ENCODE assay signal across 9 cellular contexts in the genomic region with DNA sequence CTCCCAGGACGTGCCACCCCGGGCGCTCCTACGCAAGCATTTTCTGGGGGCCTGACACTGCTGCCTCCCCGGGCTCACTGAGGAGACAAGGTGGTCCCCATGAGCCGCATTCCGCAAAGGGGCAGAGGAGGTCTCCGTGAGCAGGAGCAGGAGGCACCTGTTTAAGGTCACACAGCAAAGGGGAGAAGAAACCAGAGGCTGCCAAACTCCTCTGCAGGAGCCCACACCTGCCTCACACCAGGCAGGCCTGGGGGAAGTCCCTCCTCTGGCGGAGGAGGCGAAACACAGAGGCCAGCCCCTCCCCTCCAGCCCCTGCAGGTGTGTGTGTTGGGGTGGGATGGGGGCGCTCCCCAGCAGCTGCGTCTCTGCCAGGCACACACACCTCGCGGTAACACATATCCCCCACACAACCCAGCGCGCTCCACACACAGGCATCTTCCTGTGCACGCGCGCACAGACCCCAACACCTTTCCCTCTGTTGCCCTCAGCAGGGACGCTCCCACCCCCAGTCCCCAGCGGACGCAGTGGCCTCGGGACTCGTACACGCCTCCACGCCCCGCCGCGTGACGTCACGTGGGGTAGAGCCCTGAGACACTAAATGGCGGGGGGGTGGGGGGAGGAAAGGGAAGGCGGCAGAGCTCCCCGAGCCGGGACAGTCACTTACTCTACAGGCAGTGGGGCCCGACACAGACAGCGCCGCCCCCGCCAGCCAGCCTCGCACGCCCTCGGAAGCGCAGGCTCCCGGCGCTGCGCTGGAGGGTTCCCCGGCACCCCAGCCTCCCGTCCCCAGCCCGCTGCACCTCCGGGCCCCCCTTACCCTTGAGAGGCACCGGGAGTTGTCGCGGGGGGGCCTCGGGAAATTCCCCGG. TPM values are rescaled to one million over a fixed set of nuclear protein-coding genes. Genes with fewer than 3 reads are reported as not detected.
DNase-seq lines count a peak whose midpoint lies in the region; ATAC-seq and TF ChIP-seq lines count a peak whose summit lies in the region.
"Had no signal": no experiment of that assay in that cellular context is flagged by ENCODE, and none has a peak within 500 bp of the region (broad histone marks: within the 10 kb centered on the region; RNA-seq: fewer than 3 reads in every experiment).

No MANE protein-coding gene starts in this region.

- peaks cover 43% of the 10 kb centered on the region for H3K4me1 Mint-ChIP-seq in activated naive CD8-positive, alpha-beta T cell treated with anti-CD3 and anti-CD28 coated beads for 36 hours
- peaks cover 54 to 65% (median 63%) of the 10 kb centered on the region in 3 donors for H3K4me1 Mint-ChIP-seq in naive B cell

- peak overlapping the region; percentile 69 for H3K27ac Mint-ChIP-seq in activated naive CD8-positive, alpha-beta T cell treated with anti-CD3 and anti-CD28 coated beads for 36 hours
- peak overlapping the region; percentile 96 to 99 (median 99) for H3K27ac Mint-ChIP-seq in naive B cell

- no peaks in the 10 kb centered on the region for H3K9me3 Mint-ChIP-seq in activated naive CD8-positive, alpha-beta T cell treated with anti-CD3 and anti-CD28 coated beads for 36 hours
- no peaks in the 10 kb centered on the region for H3K9me3 Mint-ChIP-seq in naive B cell

- peak overlapping the region; percentile 40 for H3K4me3 ChIP-seq in thymus (ENCODE audit: low read length)

- peaks cover 3% of the 10 kb centered on the region for H3K36me3 Mint-ChIP-seq in activated naive CD8-positive, alpha-beta T cell treated with anti-CD3 and anti-CD28 coated beads for 36 hours
- H3K36me3 Mint-ChIP-seq in naive B cell = no peaks in the 10 kb centered on the region

- peaks cover 10% of the 10 kb centered on the region for H3K4me1 ChIP-seq in thymus (ENCODE audit: control insufficient read depth, insufficient read depth, low read length)

- 3% methylated on average over 54 of the region's 55 CpGs for WGBS in thymus

- H3K27ac ChIP-seq in thymus (ENCODE audit: low read depth) = peak overlapping the region; percentile 10

- peak; percentile 47 for ATAC-seq in HG02970 (IDR thresholded peaks at IDR 0.05; ENCODE audit: low FRiP score, unreplicated experiment)
- peak; percentile 75 to 78 for ATAC-seq in naive B cell (ENCODE audit: low read depth in 2 of 2)

- H3K27me3 Mint-ChIP-seq in activated naive CD8-positive, alpha-beta T cell treated with anti-CD3 and anti-CD28 coated beads for 36 hours = peaks cover 26% of the 10 kb centered on the region
- peaks cover 0 to 9% (median 8%) of the 10 kb centered on the region in 3 donors for H3K27me3 Mint-ChIP-seq in naive B cell

- TF ChIP-seq POLR2A in Raji (IDR thresholded peaks at IDR 0.05; ENCODE audit: insufficient read depth, low read depth, low read length) = peak; percentile 86

- peak overlapping the region; percentile 79 for H3K4me3 Mint-ChIP-seq in activated naive CD8-positive, alpha-beta T cell treated with anti-CD3 and anti-CD28 coated beads for 36 hours
- H3K4me3 Mint-ChIP-seq in naive B cell = peak overlapping the region; percentile 82 to 94 (median 92)

- H3K36me3 ChIP-seq in thymus (ENCODE audit: control insufficient read depth, insufficient read depth) = no peaks in the 10 kb centered on the region

- H3K9me3 ChIP-seq in thymus (ENCODE audit: control insufficient read depth) = no peaks in the 10 kb centered on the region

- H3K27me3 ChIP-seq in thymus (ENCODE audit: control insufficient read depth, insufficient read depth) = peaks cover 60% of the 10 kb centered on the region

- peak; percentile 36 for DNase-seq in NCI-H2107 treated with DMSO at 0.1 percent for 48 hours (lab: John Stamatoyannopoulos, UW; ENCODE audit: unreplicated experiment)
- DNase-seq in NCI-H2107 (lab: John Stamatoyannopoulos, UW) = no peak
- peak; percentile 75 for DNase-seq in activated naive CD8-positive, alpha-beta T cell treated with anti-CD3 and anti-CD28 coated beads for 36 hours
- DNase-seq in naive B cell = peak; percentile 95
- DNase-seq in cortex of kidney (lab: John Stamatoyannopoulos, UW) = no peak

RNA-seq across cellular contexts. Expression of a gene that starts 0.5 kb away (rescaled TPM):
- 1 to 10 TPM; 6.8 to 7.1 TPM for total RNA-seq in activated naive CD8-positive, alpha-beta T cell treated with anti-CD3 and anti-CD28 coated beads for 36 hours
- 10 to 100 TPM in 3 of 6 donors, 1 to 10 TPM in 3; 6.4 to 23.9 (median 10.7) TPM for polyA plus RNA-seq in naive B cell (ENCODE audit: low read depth in 6 of 6)
- polyA plus RNA-seq in thymus = 1.5 TPM
- total RNA-seq: fibroblast of lung had no signal
- polyA plus RNA-seq: fibroblast of lung had no signal

RNA-seq across cellular contexts. Expression of a gene that starts 20.5 kb away (rescaled TPM):
- total RNA-seq in activated naive CD8-positive, alpha-beta T cell treated with anti-CD3 and anti-CD28 coated beads for 36 hours = under 1 TPM in 1 of 2 experiments, not detected in 1; 0.21 TPM
- polyA plus RNA-seq in naive B cell (ENCODE audit: low read depth in 6 of 6) (under 1 TPM in 4 of 6 donors, not detected in 2; 0.44 to 0.79 (median 0.57) TPM), thymus (0.34 TPM)
- total RNA-seq: fibroblast of lung had no signal
- polyA plus RNA-seq: fibroblast of lung had no signal

RNA-seq across cellular contexts. Expression of a gene that starts 48.5 kb away (rescaled TPM):
- total RNA-seq in activated naive CD8-positive, alpha-beta T cell treated with anti-CD3 and anti-CD28 coated beads for 36 hours = not detected
- polyA plus RNA-seq in naive B cell (ENCODE audit: low read depth in 6 of 6) (not detected), thymus (0.07 TPM)
- polyA plus RNA-seq: fibroblast of lung had no signal

Comparison
In these comparisons a context has a peak if more than half of its experiments do, and no peak if none do; other contexts are left out.
1. DNase-seq: peak in NCI-H2107 treated with DMSO at 0.1 percent for 48 hours (single experiment), activated naive CD8-positive, alpha-beta T cell treated with anti-CD3 and anti-CD28 coated beads for 36 hours (single experiment) and naive B cell (single experiment); none in NCI-H2107 (single experiment) and cortex of kidney (single experiment).